ENCODE assay signal across 18 cellular contexts in genomic region chr15:80640546-80641121, GRCh38. TPM values are rescaled to one million over a fixed set of nuclear protein-coding genes. Genes with fewer than 3 reads are reported as not detected.
DNase-seq lines count a peak whose midpoint lies in the region; ATAC-seq and TF ChIP-seq lines count a peak whose summit lies in the region.
"Had no signal": no experiment of that assay in that cellular context is flagged by ENCODE, and none has a peak within 500 bp of the region (broad histone marks: within the 10 kb centered on the region; RNA-seq: fewer than 3 reads in every experiment).

No MANE protein-coding gene starts in this region.

- H3K4me1 ChIP-seq in HEK293 (ENCODE audit: control insufficient read depth, insufficient read depth, low read length) (no peaks in the 10 kb centered on the region), ovary (ENCODE audit: insufficient read depth) (no peaks in the 10 kb centered on the region)

- no peak overlapping the region for H3K4me3 ChIP-seq in HEK293 (ENCODE audit: low read depth, low read length)
- no peak overlapping the region for H3K4me3 ChIP-seq in fibroblast of mammary gland (ENCODE audit: control insufficient read depth, low read depth, low read length)
- H3K4me3 ChIP-seq in ovary = no peak overlapping the region
- H3K4me3 ChIP-seq: GM23338, SJSA1 had no signal

- no peaks in the 10 kb centered on the region for H3K4me1 Mint-ChIP-seq in stimulated activated naive B cell treated with anti-CD40 and anti-IgM and Interleukin-4, amounts not matched to agents 10 μg/mL and 1 μg/mL and 100 μg/mL, for 72 hours
- H3K4me1 Mint-ChIP-seq: CD4-positive, CD25-positive, alpha-beta regulatory T cell; GM23338 had no signal

- H3K4me3 Mint-ChIP-seq in stimulated activated naive B cell treated with anti-CD40 and anti-IgM and Interleukin-4, amounts not matched to agents 10 μg/mL and 1 μg/mL and 100 μg/mL, for 72 hours = no peak overlapping the region
- H3K4me3 Mint-ChIP-seq: CD4-positive, CD25-positive, alpha-beta regulatory T cell; GM23338 had no signal

- no peak overlapping the region for H3K27ac Mint-ChIP-seq in stimulated activated naive B cell treated with anti-CD40 and anti-IgM and Interleukin-4, amounts not matched to agents 10 μg/mL and 1 μg/mL and 100 μg/mL, for 72 hours
- H3K27ac Mint-ChIP-seq: CD4-positive, CD25-positive, alpha-beta regulatory T cell; GM23338 had no signal

- H3K9me3 ChIP-seq in HEK293 (ENCODE audit: control insufficient read depth, insufficient read depth, low read depth, low read length) (no peaks in the 10 kb centered on the region), ovary (no peaks in the 10 kb centered on the region)
- H3K9me3 ChIP-seq: SJSA1 had no signal

- H3K36me3 Mint-ChIP-seq in stimulated activated naive B cell treated with anti-CD40 and anti-IgM and Interleukin-4, amounts not matched to agents 10 μg/mL and 1 μg/mL and 100 μg/mL, for 72 hours = no peaks in the 10 kb centered on the region
- H3K36me3 Mint-ChIP-seq: CD4-positive, CD25-positive, alpha-beta regulatory T cell had no signal

- CTCF ChIA-PET in HEK293 (lab: Yijun Ruan, JAX) = interaction anchor here (0.7 kb wide), 1 partner anchor 135 kb away, joined by 3 read pairs; no protein-coding TSS in a partner anchor

- H3K27ac ChIP-seq in HEK293 (ENCODE audit: extremely low read depth, low read depth, low read length) (no peak overlapping the region), ovary (no peak overlapping the region)
- H3K27ac ChIP-seq: SJSA1 had no signal

- peaks cover 6 to 9% of the 10 kb centered on the region in 2 donors for H3K9me3 Mint-ChIP-seq in stimulated activated naive B cell treated with anti-CD40 and anti-IgM and Interleukin-4, amounts not matched to agents 10 μg/mL and 1 μg/mL and 100 μg/mL, for 72 hours

- H3K27me3 Mint-ChIP-seq in stimulated activated naive B cell treated with anti-CD40 and anti-IgM and Interleukin-4, amounts not matched to agents 10 μg/mL and 1 μg/mL and 100 μg/mL, for 72 hours = peaks cover 5 to 8% of the 10 kb centered on the region in 2 donors
- H3K27me3 Mint-ChIP-seq: CD4-positive, CD25-positive, alpha-beta regulatory T cell had no signal

- POLR2A ChIA-PET in HEK293 (lab: Yijun Ruan, JAX) = no interaction called here

- H3K27me3 ChIP-seq in ovary = no peaks in the 10 kb centered on the region
- H3K27me3 ChIP-seq: SJSA1 had no signal

- ATAC-seq in stimulated activated naive B cell treated with anti-CD40 and anti-IgM and Interleukin-4, amounts not matched to agents 10 μg/mL and 1 μg/mL and 100 μg/mL, for 72 hours (replicated peaks) = peak; percentile 43 to 51
- ATAC-seq in GM21367 (IDR thresholded peaks at IDR 0.05; ENCODE audit: unreplicated experiment) = no peak
- ATAC-seq: GM23338 had no signal

- H3K36me3 ChIP-seq in HEK293 (ENCODE audit: control insufficient read depth in 2 of 2, insufficient read depth in 1 of 2, low read length in 2 of 2) = no peaks in the 10 kb centered on the region
- no peaks in the 10 kb centered on the region for H3K36me3 ChIP-seq in ovary
- H3K36me3 ChIP-seq: SJSA1 had no signal

- TF ChIP-seq EP300 in ovary (IDR thresholded peaks at IDR 0.05) = no peak

- intact Hi-C loops in ovary (cut with DNase I) = no loop called here

- TF ChIP-seq CTCF in HEK293 (tag by site-specific recombination; IDR thresholded peaks at IDR 0.05) = no peak
- TF ChIP-seq CTCF in fibroblast of mammary gland (conservative IDR thresholded peaks at IDR 0.05; ENCODE audit: control insufficient read depth, insufficient read depth, low read depth, low read length) = no peak
- TF ChIP-seq CTCF in ovary (IDR thresholded peaks at IDR 0.05) = no peak

- DNase-seq in RKO (ENCODE audit: low spot score) (peak; percentile 18), fibroblast of mammary gland (ENCODE audit: low read depth) (peak; percentile 11), HuH-7 (ENCODE audit: low spot score) (no peak), ovary (no peak)
- DNase-seq in stimulated activated naive B cell treated with anti-CD40 and anti-IgM and Interleukin-4, amounts not matched to agents 10 μg/mL and 1 μg/mL and 100 μg/mL, for 72 hours = no peak
- DNase-seq: CD4-positive, CD25-positive, alpha-beta regulatory T cell; COR-L47; GDM1; HCEC 1CT; KBM-7; NCI-H1417; NCI-H187; NCI-H345; NCI-H524 treated with DMSO at 0.1 percent for 48 hours had no signal

- no peak for TF ChIP-seq POLR2A in ovary (IDR thresholded peaks at IDR 0.05)

- WGBS in ovary, 3 donors = 93 to 95% (median 94%) methylated on average over 3 of the region's 3 CpGs

TF ChIP-seq in HEK293, 187 proteins besides CTCF, POLR2A, EP300 and RAD21:
- peak; percentile 49 for TF ChIP-seq SETDB1 (IDR thresholded peaks at IDR 0.05; ENCODE audit: insufficient read length, low read length)
- no peak for TF ChIP-seq ZBTB26 (tag by site-specific recombination; optimal IDR thresholded peaks at IDR 0.05)
- no peak for TF ChIP-seq ZBTB17 (tag by site-specific recombination; IDR thresholded peaks at IDR 0.05)
- TF ChIP-seq ZBTB7A (tag by site-specific recombination; IDR thresholded peaks at IDR 0.05; ENCODE audit: low read depth) = no peak
- peak; percentile 86 for TF ChIP-seq TRIM28 (IDR thresholded peaks at IDR 0.05; ENCODE audit: borderline replicate concordance, low read length)

RNA-seq across cellular contexts. Expression of gene ABHD17C, which starts 54.5 kb away (rescaled TPM):
- total RNA-seq in ovary = 1 to 10 TPM; 1.2 to 5.5 (median 3.6) TPM
- polyA plus RNA-seq in ovary = 1 to 10 TPM; 2.1 to 5.6 TPM

Comparison
In these comparisons a context has a peak if more than half of its experiments do, and no peak if none do; other contexts are left out.
1. DNase-seq: peak in RKO (single experiment) and fibroblast of mammary gland (single experiment); none in stimulated activated naive B cell treated with anti-CD40 and anti-IgM and Interleukin-4, amounts not matched to agents 10 μg/mL and 1 μg/mL and 100 μg/mL, for 72 hours (single experiment), HuH-7 (single experiment) and ovary (0 of 5).